ENCODE assay signal across 12 cellular contexts in the genomic region with DNA sequence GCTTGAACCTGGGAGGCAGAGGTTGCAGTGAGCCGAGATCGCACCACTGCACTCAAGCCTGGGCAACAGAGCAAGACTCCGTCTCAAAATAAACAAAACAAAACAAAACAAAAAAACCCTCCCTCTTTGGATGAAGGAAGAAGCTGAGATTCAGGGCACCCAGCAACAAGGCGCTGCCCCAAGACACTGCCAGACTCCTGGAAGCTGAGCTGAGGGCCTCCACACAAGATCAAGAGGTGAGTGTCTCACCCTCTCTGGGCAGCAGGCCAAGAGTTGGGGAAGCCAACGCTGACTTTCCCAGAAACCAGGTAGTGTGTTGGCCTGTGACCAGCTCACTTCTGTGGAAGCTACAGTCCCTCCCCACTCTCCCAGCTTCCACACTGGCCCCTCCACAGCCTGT. TPM values are rescaled to one million over a fixed set of nuclear protein-coding genes. Genes with fewer than 3 reads are reported as not detected.
DNase-seq lines count a peak whose midpoint lies in the region; ATAC-seq and TF ChIP-seq lines count a peak whose summit lies in the region.
"Had no signal": no experiment of that assay in that cellular context is flagged by ENCODE, and none has a peak within 500 bp of the region (broad histone marks: within the 10 kb centered on the region; RNA-seq: fewer than 3 reads in every experiment).

No MANE protein-coding gene starts in this region.

- peaks cover 24% of the 10 kb centered on the region for H3K4me1 Mint-ChIP-seq in activated CD4-positive, alpha-beta memory T cell treated with anti-CD3 and anti-CD28 coated beads for 36 hours (ENCODE audit: low read depth)
- H3K4me1 Mint-ChIP-seq in activated CD4-positive, alpha-beta memory T cell treated with anti-CD3 and anti-CD28 coated beads, Interleukin-2, amount 10 ng/mL, durations not matched to agents 7 days and 5 days: peaks cover 12% of the 10 kb centered on the region
- H3K4me1 Mint-ChIP-seq in stimulated activated effector memory CD8-positive, alpha-beta T cell treated with anti-CD3 and anti-CD28 coated beads, Interleukin-12 subunit alpha, Interleukin-12 subunit beta, amount 100 ng/mL, for 72 hours: peaks cover 44% of the 10 kb centered on the region
- H3K4me1 Mint-ChIP-seq: neural crest cell had no signal

- TF ChIP-seq CTCF in body of pancreas (IDR thresholded peaks at IDR 0.05): no peak

- no peak overlapping the region for H3K27ac ChIP-seq in body of pancreas

- no peaks in the 10 kb centered on the region for H3K9me3 Mint-ChIP-seq in activated CD4-positive, alpha-beta memory T cell treated with anti-CD3 and anti-CD28 coated beads for 36 hours
- no peaks in the 10 kb centered on the region for H3K9me3 Mint-ChIP-seq in activated CD4-positive, alpha-beta memory T cell treated with anti-CD3 and anti-CD28 coated beads, Interleukin-2, amount 10 ng/mL, durations not matched to agents 7 days and 5 days
- no peaks in the 10 kb centered on the region for H3K9me3 Mint-ChIP-seq in stimulated activated effector memory CD8-positive, alpha-beta T cell treated with anti-CD3 and anti-CD28 coated beads, Interleukin-12 subunit alpha, Interleukin-12 subunit beta, amount 100 ng/mL, for 72 hours
- H3K9me3 Mint-ChIP-seq: neural crest cell had no signal

- H3K4me3 ChIP-seq in body of pancreas: no peak overlapping the region
- H3K4me3 ChIP-seq: breast epithelium, esophagus squamous epithelium had no signal

- H3K27me3 ChIP-seq in body of pancreas: no peaks in the 10 kb centered on the region
- H3K27me3 ChIP-seq: breast epithelium, esophagus squamous epithelium had no signal

- intact Hi-C loops in activated CD4-positive, alpha-beta memory T cell treated with anti-CD3 and anti-CD28 coated beads for 36 hours (cut with micrococcal nuclease): no loop called here
- intact Hi-C loops in body of pancreas (cut with DNase I): no loop called here

- POLR2A ChIA-PET in activated CD4-positive, alpha-beta memory T cell treated with anti-CD3 and anti-CD28 coated beads for 36 hours (lab: Charles Lee): no interaction called here
- POLR2A ChIA-PET in activated CD4-positive, alpha-beta memory T cell treated with anti-CD3 and anti-CD28 coated beads, Interleukin-2, amount 10 ng/mL, durations not matched to agents 7 days and 5 days (lab: Charles Lee): interaction anchor here (0.9 to 1.2 kb wide), 3 partner anchors 11 to 19 kb away, joined by 3 to 5 read pairs (median 4); partner anchors contain the start of gene NFKBID

- H3K36me3 ChIP-seq in body of pancreas (replicated peaks in 1 of 2; ENCODE audit: insufficient read depth in 1 of 2, low read depth in 2 of 2): no peaks in the 10 kb centered on the region
- H3K36me3 ChIP-seq: breast epithelium, esophagus squamous epithelium had no signal

- 50 to 51% methylated on average over 5 of the region's 5 CpGs for WGBS in body of pancreas, 2 donors

- H3K27me3 Mint-ChIP-seq in activated CD4-positive, alpha-beta memory T cell treated with anti-CD3 and anti-CD28 coated beads for 36 hours: no peaks in the 10 kb centered on the region
- H3K27me3 Mint-ChIP-seq in activated CD4-positive, alpha-beta memory T cell treated with anti-CD3 and anti-CD28 coated beads, Interleukin-2, amount 10 ng/mL, durations not matched to agents 7 days and 5 days: no peaks in the 10 kb centered on the region

- no peaks in the 10 kb centered on the region for H3K36me3 Mint-ChIP-seq in activated CD4-positive, alpha-beta memory T cell treated with anti-CD3 and anti-CD28 coated beads for 36 hours
- no peaks in the 10 kb centered on the region for H3K36me3 Mint-ChIP-seq in activated CD4-positive, alpha-beta memory T cell treated with anti-CD3 and anti-CD28 coated beads, Interleukin-2, amount 10 ng/mL, durations not matched to agents 7 days and 5 days (ENCODE audit: low read depth)
- no peaks in the 10 kb centered on the region for H3K36me3 Mint-ChIP-seq in stimulated activated effector memory CD8-positive, alpha-beta T cell treated with anti-CD3 and anti-CD28 coated beads, Interleukin-12 subunit alpha, Interleukin-12 subunit beta, amount 100 ng/mL, for 72 hours

- DNase-seq in activated CD4-positive, alpha-beta memory T cell treated with anti-CD3 and anti-CD28 coated beads for 36 hours: peak; percentile 66
- no peak for DNase-seq in activated CD4-positive, alpha-beta memory T cell treated with anti-CD3 and anti-CD28 coated beads, Interleukin-2, amount 10 ng/mL, durations not matched to agents 7 days and 5 days
- DNase-seq in NCI-H2029 (lab: John Stamatoyannopoulos, UW) (peak; percentile 46), body of pancreas (peak; percentile 81 to 91 (median 84)), NAMALWA (ENCODE audit: low spot score) (no peak)
- DNase-seq in stimulated activated effector memory CD8-positive, alpha-beta T cell treated with anti-CD3 and anti-CD28 coated beads, Interleukin-12 subunit alpha, Interleukin-12 subunit beta, amount 100 ng/mL, for 72 hours (ENCODE audit: low spot score in 2 of 2): no peak
- DNase-seq: esophagus squamous epithelium, NCI-H1048 had no signal

- peaks cover 14% of the 10 kb centered on the region for H3K4me1 ChIP-seq in body of pancreas
- H3K4me1 ChIP-seq: breast epithelium had no signal

- ATAC-seq in body of pancreas (peak; percentile 70), GM21360 (IDR thresholded peaks at IDR 0.05; ENCODE audit: unreplicated experiment) (no peak), GM18502 (IDR thresholded peaks at IDR 0.05; ENCODE audit: poor library complexity, unreplicated experiment) (no peak)
- ATAC-seq in stimulated activated effector memory CD8-positive, alpha-beta T cell treated with anti-CD3 and anti-CD28 coated beads, Interleukin-12 subunit alpha, Interleukin-12 subunit beta, amount 100 ng/mL, for 72 hours: peak; percentile 43

- H3K9me3 ChIP-seq in body of pancreas: no peaks in the 10 kb centered on the region
- H3K9me3 ChIP-seq: breast epithelium, esophagus squamous epithelium had no signal

- TF ChIP-seq POLR2A in body of pancreas (IDR thresholded peaks at IDR 0.05): no peak

- peak overlapping the region; percentile 30 for H3K27ac Mint-ChIP-seq in activated CD4-positive, alpha-beta memory T cell treated with anti-CD3 and anti-CD28 coated beads for 36 hours
- no peak overlapping the region for H3K27ac Mint-ChIP-seq in activated CD4-positive, alpha-beta memory T cell treated with anti-CD3 and anti-CD28 coated beads, Interleukin-2, amount 10 ng/mL, durations not matched to agents 7 days and 5 days
- peak overlapping the region; percentile 52 for H3K27ac Mint-ChIP-seq in stimulated activated effector memory CD8-positive, alpha-beta T cell treated with anti-CD3 and anti-CD28 coated beads, Interleukin-12 subunit alpha, Interleukin-12 subunit beta, amount 100 ng/mL, for 72 hours

- no peak overlapping the region for H3K4me3 Mint-ChIP-seq in activated CD4-positive, alpha-beta memory T cell treated with anti-CD3 and anti-CD28 coated beads for 36 hours
- no peak overlapping the region for H3K4me3 Mint-ChIP-seq in activated CD4-positive, alpha-beta memory T cell treated with anti-CD3 and anti-CD28 coated beads, Interleukin-2, amount 10 ng/mL, durations not matched to agents 7 days and 5 days
- no peak overlapping the region for H3K4me3 Mint-ChIP-seq in stimulated activated effector memory CD8-positive, alpha-beta T cell treated with anti-CD3 and anti-CD28 coated beads, Interleukin-12 subunit alpha, Interleukin-12 subunit beta, amount 100 ng/mL, for 72 hours
- H3K4me3 Mint-ChIP-seq: neural crest cell had no signal

- CTCF ChIA-PET in activated CD4-positive, alpha-beta memory T cell treated with anti-CD3 and anti-CD28 coated beads for 36 hours (lab: Charles Lee): interaction anchor here (0.5 to 0.9 kb wide), 3 partner anchors 14 to 190 kb away, joined by 3 to 5 read pairs (median 3); no protein-coding TSS in a partner anchor
- CTCF ChIA-PET in activated CD4-positive, alpha-beta memory T cell treated with anti-CD3 and anti-CD28 coated beads, Interleukin-2, amount 10 ng/mL, durations not matched to agents 7 days and 5 days (lab: Charles Lee): interaction anchor here (0.7 kb wide), 1 partner anchor 28 kb away, joined by 3 read pairs; no protein-coding TSS in a partner anchor

RNA-seq across cellular contexts. Expression of gene TYROBP, which starts 3.7 kb away (rescaled TPM):
- not detected for total RNA-seq in activated CD4-positive, alpha-beta memory T cell treated with anti-CD3 and anti-CD28 coated beads for 36 hours
- total RNA-seq in activated CD4-positive, alpha-beta memory T cell treated with anti-CD3 and anti-CD28 coated beads, Interleukin-2, amount 10 ng/mL, durations not matched to agents 7 days and 5 days: 1 to 10 TPM in 1 of 2 experiments, under 1 TPM in 1; 0.58 to 1.1 TPM
- total RNA-seq in body of pancreas: 10 to 100 TPM; 19.2 to 38.6 TPM
- total RNA-seq: neural crest cell had no signal

RNA-seq across cellular contexts. Expression of gene HCST, which starts 9.5 kb away (rescaled TPM):
- 10 to 100 TPM; 50.7 to 52.9 TPM for total RNA-seq in activated CD4-positive, alpha-beta memory T cell treated with anti-CD3 and anti-CD28 coated beads for 36 hours
- 100 to 1,000 TPM; 204 to 218 TPM for total RNA-seq in activated CD4-positive, alpha-beta memory T cell treated with anti-CD3 and anti-CD28 coated beads, Interleukin-2, amount 10 ng/mL, durations not matched to agents 7 days and 5 days
- 1 to 10 TPM in 1 of 2 donors, not detected in 1; 5.2 TPM for total RNA-seq in body of pancreas
- total RNA-seq: neural crest cell had no signal

RNA-seq across cellular contexts. Expression of gene NFKBID, which starts 11.4 kb away (rescaled TPM):
- total RNA-seq in activated CD4-positive, alpha-beta memory T cell treated with anti-CD3 and anti-CD28 coated beads for 36 hours: 10 to 100 TPM; 66.7 to 70.9 TPM
- total RNA-seq in activated CD4-positive, alpha-beta memory T cell treated with anti-CD3 and anti-CD28 coated beads, Interleukin-2, amount 10 ng/mL, durations not matched to agents 7 days and 5 days: 10 to 100 TPM; 36.3 to 40.3 TPM
- total RNA-seq in body of pancreas: 1 to 10 TPM; 6.3 to 6.5 TPM

RNA-seq across cellular contexts. Expression of gene LRFN3, which starts 24.4 kb away (rescaled TPM):
- total RNA-seq in activated CD4-positive, alpha-beta memory T cell treated with anti-CD3 and anti-CD28 coated beads for 36 hours: 1 to 10 TPM; 8.7 to 9.1 TPM
- 10 to 100 TPM; 13.5 to 17.0 TPM for total RNA-seq in activated CD4-positive, alpha-beta memory T cell treated with anti-CD3 and anti-CD28 coated beads, Interleukin-2, amount 10 ng/mL, durations not matched to agents 7 days and 5 days
- total RNA-seq in body of pancreas: 10 to 100 TPM; 13.2 to 14.5 TPM

RNA-seq across cellular contexts. Expression of gene APLP1, which starts 43.4 kb away (rescaled TPM):
- 1 to 10 TPM; 1.2 to 2.6 TPM for total RNA-seq in activated CD4-positive, alpha-beta memory T cell treated with anti-CD3 and anti-CD28 coated beads for 36 hours
- 1 to 10 TPM in 1 of 2 experiments, under 1 TPM in 1; 0.76 to 1.1 TPM for total RNA-seq in activated CD4-positive, alpha-beta memory T cell treated with anti-CD3 and anti-CD28 coated beads, Interleukin-2, amount 10 ng/mL, durations not matched to agents 7 days and 5 days
- 10 to 100 TPM; 40.9 to 47.0 TPM for total RNA-seq in body of pancreas

Comparison
In these comparisons a context has a peak if more than half of its experiments do, and no peak if none do; other contexts are left out.
1. DNase-seq: peak in activated CD4-positive, alpha-beta memory T cell treated with anti-CD3 and anti-CD28 coated beads for 36 hours (single experiment), NCI-H2029 (single experiment) and body of pancreas (4 of 4); none in activated CD4-positive, alpha-beta memory T cell treated with anti-CD3 and anti-CD28 coated beads, Interleukin-2, amount 10 ng/mL, durations not matched to agents 7 days and 5 days (single experiment), stimulated activated effector memory CD8-positive, alpha-beta T cell treated with anti-CD3 and anti-CD28 coated beads, Interleukin-12 subunit alpha, Interleukin-12 subunit beta, amount 100 ng/mL, for 72 hours (0 of 2) and NAMALWA (single experiment).
2. ATAC-seq: peak in body of pancreas (single experiment) and stimulated activated effector memory CD8-positive, alpha-beta T cell treated with anti-CD3 and anti-CD28 coated beads, Interleukin-12 subunit alpha, Interleukin-12 subunit beta, amount 100 ng/mL, for 72 hours (single experiment); none in GM21360 (single experiment) and GM18502 (single experiment).
3. RNA of gene TYROBP, which starts 3.7 kb away (total RNA-seq): 19.2 to 38.6 TPM in body of pancreas; 0.58 to 1.1 TPM in activated CD4-positive, alpha-beta memory T cell treated with anti-CD3 and anti-CD28 coated beads, Interleukin-2, amount 10 ng/mL, durations not matched to agents 7 days and 5 days and not detected in activated CD4-positive, alpha-beta memory T cell treated with anti-CD3 and anti-CD28 coated beads for 36 hours; every median in the first group is over 4 times any median in the second.
4. RNA of gene HCST, which starts 9.5 kb away (total RNA-seq): 204 to 218 TPM in activated CD4-positive, alpha-beta memory T cell treated with anti-CD3 and anti-CD28 coated beads, Interleukin-2, amount 10 ng/mL, durations not matched to agents 7 days and 5 days and 50.7 to 52.9 TPM in activated CD4-positive, alpha-beta memory T cell treated with anti-CD3 and anti-CD28 coated beads for 36 hours; 5.2 TPM in body of pancreas; every median in the first group is over 4 times any median in the second.
5. RNA of gene NFKBID, which starts 11.4 kb away (total RNA-seq): 66.7 to 70.9 TPM in activated CD4-positive, alpha-beta memory T cell treated with anti-CD3 and anti-CD28 coated beads for 36 hours and 36.3 to 40.3 TPM in activated CD4-positive, alpha-beta memory T cell treated with anti-CD3 and anti-CD28 coated beads, Interleukin-2, amount 10 ng/mL, durations not matched to agents 7 days and 5 days; 6.3 to 6.5 TPM in body of pancreas; every median in the first group is over 4 times any median in the second.